ENCODE assay signal across 8 cellular contexts in genomic region chr5:56951131-56951945, GRCh38. TPM values are rescaled to one million over a fixed set of nuclear protein-coding genes. Genes with fewer than 3 reads are reported as not detected.
A peak's percentile ranks its signal among the peaks of the same experiment; 100 is the strongest.
DNase-seq lines count a peak whose midpoint lies in the region; ATAC-seq and TF ChIP-seq lines count a peak whose summit lies in the region.

No MANE protein-coding gene starts in this region.

- peak; percentile 53 for ATAC-seq in HG02759 (IDR thresholded peaks at IDR 0.05; ENCODE audit: unreplicated experiment)

- peak overlapping the region; percentile 90 for H3K4me3 ChIP-seq in ovary

- DNase-seq in NCI-H2227 (lab: John Stamatoyannopoulos, UW; ENCODE audit: unreplicated experiment) (peak; percentile 50), NCI-H2227 treated with DMSO at 0.1 percent for 48 hours (lab: John Stamatoyannopoulos, UW) (no peak), OCI-M1 (lab: John Stamatoyannopoulos, UW) (peak; percentile 30), glutamatergic neuron (peak; percentile 89), ovary (peak; percentile 34 to 65 (median 50)), GF-D8 (lab: John Stamatoyannopoulos, UW) (no peak)
- DNase-seq in activated naive CD4-positive, alpha-beta T cell treated with anti-CD3 and anti-CD28 coated beads for 36 hours: peak; percentile 7

- H3K4me3 Mint-ChIP-seq in activated naive CD4-positive, alpha-beta T cell treated with anti-CD3 and anti-CD28 coated beads for 36 hours: peak overlapping the region; percentile 85
- peak overlapping the region; percentile 97 for H3K4me3 Mint-ChIP-seq in glutamatergic neuron (ENCODE audit: unreplicated experiment)

- H3K27me3 ChIP-seq in ovary: no peaks in the 10 kb centered on the region

- no peaks in the 10 kb centered on the region for H3K36me3 ChIP-seq in ovary

- H3K9me3 ChIP-seq in ovary: no peaks in the 10 kb centered on the region

- no peaks in the 10 kb centered on the region for H3K9me3 Mint-ChIP-seq in activated naive CD4-positive, alpha-beta T cell treated with anti-CD3 and anti-CD28 coated beads for 36 hours
- H3K9me3 Mint-ChIP-seq in glutamatergic neuron (ENCODE audit: unreplicated experiment): peaks cover 8% of the 10 kb centered on the region

- peaks cover 10% of the 10 kb centered on the region for H3K27me3 Mint-ChIP-seq in activated naive CD4-positive, alpha-beta T cell treated with anti-CD3 and anti-CD28 coated beads for 36 hours (ENCODE audit: low read depth)
- no peaks in the 10 kb centered on the region for H3K27me3 Mint-ChIP-seq in glutamatergic neuron (ENCODE audit: unreplicated experiment)

- no peak for TF ChIP-seq EP300 in ovary (IDR thresholded peaks at IDR 0.05)

- H3K27ac ChIP-seq in ovary: peak overlapping the region; percentile 94 to 100

- peaks cover 20% of the 10 kb centered on the region for H3K4me1 Mint-ChIP-seq in activated naive CD4-positive, alpha-beta T cell treated with anti-CD3 and anti-CD28 coated beads for 36 hours (ENCODE audit: low read depth)
- H3K4me1 Mint-ChIP-seq in glutamatergic neuron (ENCODE audit: low read depth, unreplicated experiment): peaks cover 2% of the 10 kb centered on the region

- TF ChIP-seq POLR2A in ovary (IDR thresholded peaks at IDR 0.05): no peak

- CTCF ChIA-PET in activated naive CD4-positive, alpha-beta T cell treated with anti-CD3 and anti-CD28 coated beads for 36 hours (lab: Charles Lee): interaction anchor here (1.1 kb wide), 1 partner anchor 187 kb away, joined by 3 read pairs; no protein-coding TSS in a partner anchor

- intact Hi-C loops in activated naive CD4-positive, alpha-beta T cell treated with anti-CD3 and anti-CD28 coated beads for 36 hours (cut with micrococcal nuclease): loop anchor here (2.0 kb wide), 1 partner anchor 269 kb away; no protein-coding TSS in a partner anchor
- intact Hi-C loops in ovary (cut with DNase I): loop anchor here in 2 of 4 donors (2.0 to 10.0 kb wide), 3 partner anchors 41 to 273 kb away; partner anchors contain the start of gene GPBP1 (in 1 of the 2)

- TF ChIP-seq CTCF in glutamatergic neuron (IDR thresholded peaks at IDR 0.05; ENCODE audit: partially characterized antibody, unreplicated experiment) (no peak), ovary (IDR thresholded peaks at IDR 0.05) (no peak)

- peak overlapping the region; percentile 9 for H3K27ac Mint-ChIP-seq in activated naive CD4-positive, alpha-beta T cell treated with anti-CD3 and anti-CD28 coated beads for 36 hours
- H3K27ac Mint-ChIP-seq in glutamatergic neuron (ENCODE audit: unreplicated experiment): peak overlapping the region; percentile 72

- peaks cover 5% of the 10 kb centered on the region for H3K4me1 ChIP-seq in ovary (ENCODE audit: insufficient read depth)

- peaks cover 2% of the 10 kb centered on the region for H3K36me3 Mint-ChIP-seq in activated naive CD4-positive, alpha-beta T cell treated with anti-CD3 and anti-CD28 coated beads for 36 hours (ENCODE audit: low read depth)
- H3K36me3 Mint-ChIP-seq in glutamatergic neuron (ENCODE audit: unreplicated experiment): no peaks in the 10 kb centered on the region

- 1% methylated on average over 36 to 83 of the region's 84 CpGs for WGBS in ovary, 3 donors

RNA-seq across cellular contexts. Expression of gene MIER3, which starts 0.6 kb away (rescaled TPM):
- total RNA-seq in activated naive CD4-positive, alpha-beta T cell treated with anti-CD3 and anti-CD28 coated beads for 36 hours: 10 to 100 TPM; 11.1 to 12.3 TPM
- 41.3 TPM for total RNA-seq in glutamatergic neuron (ENCODE audit: unreplicated experiment)
- total RNA-seq in ovary: 10 to 100 TPM; 28.1 to 57.2 (median 41.0) TPM
- 10 to 100 TPM in 1 of 2 donors, 1 to 10 TPM in 1; 7.9 to 15.1 TPM for polyA plus RNA-seq in ovary

RNA-seq across cellular contexts. Expression of gene SETD9, which starts 41.9 kb away (rescaled TPM):
- total RNA-seq in activated naive CD4-positive, alpha-beta T cell treated with anti-CD3 and anti-CD28 coated beads for 36 hours: 1 to 10 TPM; 5.8 to 8.6 TPM
- total RNA-seq in glutamatergic neuron (ENCODE audit: unreplicated experiment): 15.8 TPM
- total RNA-seq in ovary: 1 to 10 TPM; 2.3 to 9.0 (median 7.0) TPM
- 1 to 10 TPM; 6.3 to 7.6 TPM for polyA plus RNA-seq in ovary

Comparison
In these comparisons a context has a peak if more than half of its experiments do, and no peak if none do; other contexts are left out.
1. DNase-seq: peak in NCI-H2227 (single experiment), OCI-M1 (single experiment), activated naive CD4-positive, alpha-beta T cell treated with anti-CD3 and anti-CD28 coated beads for 36 hours (single experiment), glutamatergic neuron (single experiment) and ovary (5 of 5); none in NCI-H2227 treated with DMSO at 0.1 percent for 48 hours (single experiment) and GF-D8 (single experiment).